Comparison of ENCODE assay signal across 9 cellular contexts in genomic region chr7:108973075-108973474, GRCh38.
DNase-seq lines count a peak whose midpoint lies in the region; ATAC-seq and TF ChIP-seq lines count a peak whose summit lies in the region.
"Had no signal": no experiment of that assay in that cellular context is flagged by ENCODE, and none has a peak within 500 bp of the region (broad histone marks: within the 10 kb centered on the region; RNA-seq: fewer than 3 reads in every experiment).

No MANE protein-coding gene starts in this region.

- no peak overlapping the region for H3K56ac ChIP-seq in mesendoderm (ENCODE audit: low read length)

- no peaks in the 10 kb centered on the region for H3K79me1 ChIP-seq in mesendoderm (ENCODE audit: low read length)

- no peak overlapping the region for H2BK5ac ChIP-seq in mesendoderm (ENCODE audit: low read length)

- intact Hi-C loops in posterior vena cava (cut with DNase I): no loop called here

- H3K9me3 ChIP-seq in WERI-Rb-1 (ENCODE audit: severe bottlenecking): no peaks in the 10 kb centered on the region

- H3K23ac ChIP-seq in mesendoderm (ENCODE audit: low read length): no peak overlapping the region

- H3K27ac ChIP-seq in WERI-Rb-1: no peak overlapping the region
- no peak overlapping the region for H3K27ac ChIP-seq in mesendoderm (ENCODE audit: low read depth, low read length)

- no peak overlapping the region for H3K4me3 ChIP-seq in WERI-Rb-1 (ENCODE audit: low read depth, low read length)
- H3K4me3 ChIP-seq in mesendoderm (ENCODE audit: low read length): no peak overlapping the region

- H3K4me2 ChIP-seq in mesendoderm (ENCODE audit: low read length): no peak overlapping the region

- H3K4me1 ChIP-seq in mesendoderm (ENCODE audit: control insufficient read depth, low read depth, low read length): no peaks in the 10 kb centered on the region

- DNase-seq in ELF-1 (ENCODE audit: low read depth, low spot score) (peak; percentile 17), NCI-H1105 treated with DMSO at 0.1 percent for 48 hours (lab: John Stamatoyannopoulos, UW) (peak; percentile 31), WERI-Rb-1 (no peak), mesendoderm (peak; percentile 55), posterior vena cava (ENCODE audit: low spot score) (no peak)
- DNase-seq: dermis blood vessel endothelial cell had no signal

- no peak overlapping the region for H3K18ac ChIP-seq in mesendoderm (ENCODE audit: low read length)

- no peak overlapping the region for H4K8ac ChIP-seq in mesendoderm (ENCODE audit: low read depth, low read length)

- no peaks in the 10 kb centered on the region for H3K79me2 ChIP-seq in mesendoderm (ENCODE audit: control insufficient read depth, insufficient read depth, low read length)

- H2BK15ac ChIP-seq in mesendoderm (replicated peaks; ENCODE audit: low read depth): no peak overlapping the region

- H2BK120ac ChIP-seq in mesendoderm (ENCODE audit: low read depth, low read length): no peak overlapping the region

- peak; percentile 53 for TF ChIP-seq CTCF in WERI-Rb-1 (IDR thresholded peaks at IDR 0.05; ENCODE audit: low read depth, low read length)

- ATAC-seq in HG03520 (IDR thresholded peaks at IDR 0.05; ENCODE audit: unreplicated experiment) (no peak), HG03571 (IDR thresholded peaks at IDR 0.05; ENCODE audit: unreplicated experiment) (no peak), HG03342 (IDR thresholded peaks at IDR 0.05; ENCODE audit: unreplicated experiment) (no peak)

- no peak overlapping the region for H3K4ac ChIP-seq in mesendoderm (ENCODE audit: low read depth, low read length)

- H4K5ac ChIP-seq in mesendoderm (ENCODE audit: low read length): no peak overlapping the region

- no peaks in the 10 kb centered on the region for H3K27me3 ChIP-seq in WERI-Rb-1 (ENCODE audit: insufficient read depth, low read depth, severe bottlenecking)
- no peaks in the 10 kb centered on the region for H3K27me3 ChIP-seq in mesendoderm (ENCODE audit: insufficient read depth, low read length, poor library complexity)

- H2AK5ac ChIP-seq in mesendoderm (ENCODE audit: low read length): no peak overlapping the region

- no CpG with 5 or more reads among the region's 1 CpG for WGBS in mesendoderm (ENCODE audit: extremely low coverage, insufficient coverage, low lambda C conversion rate)

- no peak overlapping the region for H3K9ac ChIP-seq in mesendoderm (ENCODE audit: low read length)

- H3K36me3 ChIP-seq in WERI-Rb-1: no peaks in the 10 kb centered on the region
- no peaks in the 10 kb centered on the region for H3K36me3 ChIP-seq in mesendoderm (ENCODE audit: control insufficient read depth, insufficient read depth, low read length)

Comparison
In these comparisons a context has a peak if more than half of its experiments do, and no peak if none do; other contexts are left out.
1. DNase-seq: peak in ELF-1 (single experiment), NCI-H1105 treated with DMSO at 0.1 percent for 48 hours (single experiment) and mesendoderm (single experiment); none in WERI-Rb-1 (single experiment) and posterior vena cava (single experiment).